Comparison of ENCODE assay signal across 32 cellular contexts in the genomic region with DNA sequence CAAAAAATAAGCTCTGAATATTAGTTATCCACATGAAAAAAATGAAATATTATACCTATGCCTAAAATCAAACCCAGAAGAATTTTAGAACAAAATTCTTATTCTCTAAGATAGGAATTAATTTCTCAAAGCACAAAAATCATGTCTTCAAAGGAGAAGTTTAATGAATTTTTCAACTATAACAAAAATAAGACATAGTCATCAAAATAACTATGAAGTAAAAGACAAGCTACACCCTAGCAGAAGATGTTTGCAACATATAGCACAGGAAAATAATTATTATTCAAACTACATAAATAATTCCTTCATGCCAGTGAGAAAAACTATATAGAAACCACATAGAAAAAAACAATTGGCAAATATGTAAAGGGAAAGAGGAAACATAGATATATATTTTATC.
"Had no signal": no experiment of that assay in that cellular context is flagged by ENCODE, and none has a peak within 500 bp of the region (broad histone marks: within the 10 kb centered on the region; RNA-seq: fewer than 3 reads in every experiment).

No MANE protein-coding gene starts in this region.

- ATAC-seq: activated CD4-positive, alpha-beta T cell treated with anti-CD3 and anti-CD28 coated beads for 36 hours; activated CD4-positive, CD25-positive, alpha-beta regulatory T cell treated with anti-CD3 and anti-CD28 coated beads, Interleukin-2, amount 50 U/mL, for 24 hours; activated CD8-positive, alpha-beta memory T cell treated with anti-CD3 and anti-CD28 coated beads, Interleukin-2, amount 10 ng/mL, durations not matched to agents 7 days and 5 days; activated CD8-positive, alpha-beta T cell treated with anti-CD3 and anti-CD28 coated beads, Interleukin-2, amount 10 ng/mL, durations not matched to agents 7 days and 5 days; activated naive CD8-positive, alpha-beta T cell treated with anti-CD3 and anti-CD28 coated beads, Interleukin-2, amount 50 U/mL, for 24 hours; WTC11 had no signal

- H3K4me3 ChIP-seq: ascending aorta, cardiac muscle cell had no signal

- H3K27ac ChIP-seq: ascending aorta, cardiac muscle cell, VCaP had no signal

- H3K4me1 ChIP-seq: ascending aorta had no signal

- H3K9me3 ChIP-seq: ascending aorta had no signal

- H3K27me3 ChIP-seq: ascending aorta, cardiac muscle cell had no signal

- DNase-seq: activated CD4-positive, alpha-beta memory T cell treated with anti-CD3 and anti-CD28 coated beads, Interleukin-2, amount 10 ng/mL, durations not matched to agents 7 days and 5 days; activated CD4-positive, alpha-beta T cell treated with anti-CD3 and anti-CD28 coated beads for 1 hour; activated CD4-positive, alpha-beta T cell treated with anti-CD3 and anti-CD28 coated beads for 36 hours; activated CD4-positive, alpha-beta T cell treated with anti-CD3 and anti-CD28 coated beads for 48 hours; activated CD4-positive, alpha-beta T cell treated with anti-CD3 and anti-CD28 coated beads, Interleukin-2, amount 10 ng/mL, durations not matched to agents 7 days and 5 days; activated CD4-positive, alpha-beta T cell treated with anti-CD3 and anti-CD28 coated beads, Interleukin-2, amount 50 U/mL, for 48 hours; activated CD4-positive, CD25-positive, alpha-beta regulatory T cell; activated CD8-positive, alpha-beta memory T cell treated with anti-CD3 and anti-CD28 coated beads for 24 hours; activated CD8-positive, alpha-beta memory T cell treated with anti-CD3 and anti-CD28 coated beads, Interleukin-2, amount 10 ng/mL, durations not matched to agents 7 days and 5 days; activated CD8-positive, alpha-beta memory T cell treated with anti-CD3 and anti-CD28 coated beads, Interleukin-2, amount 50 U/mL, for 48 hours; activated CD8-positive, alpha-beta T cell treated with anti-CD3 and anti-CD28 coated beads, Interleukin-2, amount 10 ng/mL, durations not matched to agents 7 days and 5 days; activated effector memory CD4-positive, alpha-beta T cell treated with Interleukin-2 at 50 U/mL for 16 hours; activated gamma-delta T cell; activated naive CD4-positive, alpha-beta T cell treated with anti-CD3 and anti-CD28 coated beads, Interleukin-2, amount 10 ng/mL, durations not matched to agents 7 days and 5 days; activated naive CD4-positive, alpha-beta T cell treated with Interleukin-2 at 50 U/mL for 16 hours; activated naive CD8-positive, alpha-beta T cell treated with anti-CD3 and anti-CD28 coated beads, Interleukin-2, amount 10 ng/mL, durations not matched to agents 7 days and 5 days; activated naive CD8-positive, alpha-beta T cell treated with anti-CD3 and anti-CD28 coated beads, Interleukin-2, amount 50 U/mL, for 24 hours; activated T-cell treated with anti-CD3 and anti-CD28 coated beads, Interleukin-2, amount 50 U/mL, for 24 hours; activated T-cell treated with anti-CD3 and anti-CD28 coated beads, Interleukin-2, amount 50 U/mL, for 48 hours; amygdala; anterior cingulate cortex; caudate nucleus; cerebellar nuclear complex; T-helper 1 cell; T-helper 2 cell; T-helper 9 cell had no signal

- H3K36me3 ChIP-seq: ascending aorta, cardiac muscle cell had no signal

- FAIRE-seq: bronchial epithelial cell had no signal
